Comparison of ENCODE assay signal across 17 cellular contexts in genomic region chr13:66803759-66804456, GRCh38.
DNase-seq lines count a peak whose midpoint lies in the region; ATAC-seq and TF ChIP-seq lines count a peak whose summit lies in the region.
"Had no signal": no experiment of that assay in that cellular context is flagged by ENCODE, and none has a peak within 500 bp of the region (broad histone marks: within the 10 kb centered on the region; RNA-seq: fewer than 3 reads in every experiment).

No MANE protein-coding gene starts in this region.

- H3K27ac ChIP-seq in uterus: no peak overlapping the region
- H3K27ac ChIP-seq: brain microvascular endothelial cell, left lung had no signal

- H3K36me3 ChIP-seq in MG63 (no peaks in the 10 kb centered on the region), uterus (no peaks in the 10 kb centered on the region)
- H3K36me3 ChIP-seq: brain microvascular endothelial cell, left lung had no signal

- ATAC-seq in GM19452 (IDR thresholded peaks at IDR 0.05; ENCODE audit: unreplicated experiment) (no peak), HG02884 (IDR thresholded peaks at IDR 0.05; ENCODE audit: unreplicated experiment) (no peak)
- ATAC-seq: activated CD4-positive, CD25-positive, alpha-beta regulatory T cell treated with anti-CD3 and anti-CD28 coated beads, Interleukin-2, amount 50 U/mL, for 24 hours; CD8-positive, alpha-beta T cell; left lung had no signal

- H3K4me3 ChIP-seq in MG63 (no peak overlapping the region), fibroblast of mammary gland (ENCODE audit: control insufficient read depth, low read depth, low read length) (no peak overlapping the region), uterus (no peak overlapping the region)
- H3K4me3 ChIP-seq: left lung had no signal

- no peaks in the 10 kb centered on the region for H3K27me3 ChIP-seq in MG63
- no peaks in the 10 kb centered on the region for H3K27me3 ChIP-seq in uterus
- H3K27me3 ChIP-seq: brain microvascular endothelial cell, left lung had no signal

- TF ChIP-seq CTCF in fibroblast of mammary gland (conservative IDR thresholded peaks at IDR 0.05; ENCODE audit: control insufficient read depth, insufficient read depth, low read depth, low read length) (no peak), uterus (IDR thresholded peaks at IDR 0.05) (no peak)

- TF ChIP-seq POLR2A in uterus (IDR thresholded peaks at IDR 0.05): no peak

- intact Hi-C loops in uterus (cut with DNase I; ENCODE audit: low total_unique reads): no loop called here

- DNase-seq in Ammon's horn (ENCODE audit: low spot score) (peak; percentile 40), MG63 (peak; percentile 17), NCI-H748 (lab: John Stamatoyannopoulos, UW; ENCODE audit: unreplicated experiment) (peak; percentile 68), fibroblast of mammary gland (ENCODE audit: low read depth) (peak; percentile 38), uterus (no peak)
- no peak for DNase-seq in activated CD8-positive, alpha-beta memory T cell treated with anti-CD3 and anti-CD28 coated beads, Interleukin-2, amount 50 U/mL, for 4 hours
- DNase-seq: ACHN; activated naive CD4-positive, alpha-beta T cell treated with anti-CD3 and anti-CD28 coated beads, Interleukin-2, amount 10 ng/mL, durations not matched to agents 7 days and 5 days; brain microvascular endothelial cell; CD8-positive, alpha-beta T cell; DND-41; effector CD4-positive, alpha-beta T cell; left lung; NCI-H774 had no signal

- H3K4me1 ChIP-seq in uterus: no peaks in the 10 kb centered on the region
- H3K4me1 ChIP-seq: left lung had no signal

- no peaks in the 10 kb centered on the region for H3K9me3 ChIP-seq in MG63
- no peaks in the 10 kb centered on the region for H3K9me3 ChIP-seq in uterus
- H3K9me3 ChIP-seq: left lung had no signal

Comparison
In these comparisons a context has a peak if more than half of its experiments do, and no peak if none do; other contexts are left out.
1. DNase-seq: peak in Ammon's horn (single experiment), MG63 (single experiment), NCI-H748 (single experiment) and fibroblast of mammary gland (single experiment); none in uterus (0 of 2) and activated CD8-positive, alpha-beta memory T cell treated with anti-CD3 and anti-CD28 coated beads, Interleukin-2, amount 50 U/mL, for 4 hours (single experiment).